Comparison of ENCODE assay signal across 10 cellular contexts in genomic region chr11:93614111-93614784, GRCh38. TPM values are rescaled to one million over a fixed set of nuclear protein-coding genes. Genes with fewer than 3 reads are reported as not detected.
DNase-seq lines count a peak whose midpoint lies in the region; ATAC-seq and TF ChIP-seq lines count a peak whose summit lies in the region.
"Had no signal": no experiment of that assay in that cellular context is flagged by ENCODE, and none has a peak within 500 bp of the region (broad histone marks: within the 10 kb centered on the region; RNA-seq: fewer than 3 reads in every experiment).

No MANE protein-coding gene starts in this region.

- in situ Hi-C loops in astrocyte of the cerebellum (cut with HindIII; ENCODE audit: low sequenced_read_pairs), result no loop called here

- H3K27me3 ChIP-seq in cardiac muscle cell, result no peaks in the 10 kb centered on the region
- no peaks in the 10 kb centered on the region for H3K27me3 ChIP-seq in right cardiac atrium (ENCODE audit: control insufficient read depth, insufficient read depth)

- H3K4me3 ChIP-seq in cardiac muscle cell (no peak overlapping the region), right cardiac atrium (ENCODE audit: low read length) (no peak overlapping the region), astrocyte of the cerebellum (ENCODE audit: low read depth, low read length) (no peak overlapping the region), coronary artery (no peak overlapping the region)
- H3K4me3 ChIP-seq: SK-N-MC had no signal

- H3K4me3 Mint-ChIP-seq in stimulated activated naive B cell treated with anti-CD40 and anti-IgM and Interleukin-4, amounts not matched to agents 10 μg/mL and 1 μg/mL and 100 μg/mL, for 72 hours, result no peak overlapping the region

- ATAC-seq in right cardiac atrium, result no peak
- peak; percentile 69 to 74 for ATAC-seq in stimulated activated naive B cell treated with anti-CD40 and anti-IgM and Interleukin-4, amounts not matched to agents 10 μg/mL and 1 μg/mL and 100 μg/mL, for 72 hours (replicated peaks)

- whole genome bisulfite sequencing in right cardiac atrium, result 75% methylated on average over 4 of the region's 4 CpGs

- TF ChIP-seq CTCF in cardiac muscle cell (IDR thresholded peaks at IDR 0.05; ENCODE audit: low read depth, low read length), result peak; percentile 5
- TF ChIP-seq CTCF in astrocyte of the cerebellum (IDR thresholded peaks at IDR 0.05; ENCODE audit: low read depth, low read length, missing control alignments), result peak; percentile 20
- no peak for TF ChIP-seq CTCF in coronary artery (IDR thresholded peaks at IDR 0.05)

- no peaks in the 10 kb centered on the region for H3K4me1 ChIP-seq in cardiac muscle cell (ENCODE audit: low read depth)
- no peaks in the 10 kb centered on the region for H3K4me1 ChIP-seq in right cardiac atrium (ENCODE audit: control insufficient read depth, insufficient read depth, low read length)

- H3K27me3 Mint-ChIP-seq in stimulated activated naive B cell treated with anti-CD40 and anti-IgM and Interleukin-4, amounts not matched to agents 10 μg/mL and 1 μg/mL and 100 μg/mL, for 72 hours, result peaks cover 13 to 40% of the 10 kb centered on the region in 2 donors

- no peaks in the 10 kb centered on the region for H3K4me1 Mint-ChIP-seq in stimulated activated naive B cell treated with anti-CD40 and anti-IgM and Interleukin-4, amounts not matched to agents 10 μg/mL and 1 μg/mL and 100 μg/mL, for 72 hours

- H3K9me3 Mint-ChIP-seq in stimulated activated naive B cell treated with anti-CD40 and anti-IgM and Interleukin-4, amounts not matched to agents 10 μg/mL and 1 μg/mL and 100 μg/mL, for 72 hours, result no peaks in the 10 kb centered on the region

- H3K36me3 Mint-ChIP-seq in stimulated activated naive B cell treated with anti-CD40 and anti-IgM and Interleukin-4, amounts not matched to agents 10 μg/mL and 1 μg/mL and 100 μg/mL, for 72 hours, result no peaks in the 10 kb centered on the region

- H3K9me3 ChIP-seq in cardiac muscle cell (ENCODE audit: low read depth) (no peaks in the 10 kb centered on the region), right cardiac atrium (ENCODE audit: control insufficient read depth, low read length) (no peaks in the 10 kb centered on the region)

- H3K27ac Mint-ChIP-seq in stimulated activated naive B cell treated with anti-CD40 and anti-IgM and Interleukin-4, amounts not matched to agents 10 μg/mL and 1 μg/mL and 100 μg/mL, for 72 hours, result no peak overlapping the region

- DNase-seq in cardiac muscle cell (ENCODE audit: low read depth in 1 of 2, low spot score in 1 of 2) (no peak), right cardiac atrium (no peak), LHCN-M2 (ENCODE audit: low read depth) (peak; percentile 17), astrocyte of the cerebellum (ENCODE audit: low read depth) (no peak), GM19240 (ENCODE audit: insufficient read length, low spot score) (no peak), AG08396 (ENCODE audit: low spot score) (no peak), coronary artery (ENCODE audit: low spot score) (no peak)
- no peak for DNase-seq in stimulated activated naive B cell treated with anti-CD40 and anti-IgM and Interleukin-4, amounts not matched to agents 10 μg/mL and 1 μg/mL and 100 μg/mL, for 72 hours
- DNase-seq: cerebellar nuclear complex had no signal

- H3K27ac ChIP-seq in cardiac muscle cell (no peak overlapping the region), right cardiac atrium (ENCODE audit: low read length) (no peak overlapping the region), coronary artery (no peak overlapping the region)
- H3K27ac ChIP-seq: SK-N-MC had no signal

- H3K36me3 ChIP-seq in cardiac muscle cell, result no peaks in the 10 kb centered on the region

- intact Hi-C loops in right cardiac atrium (cut with DNase I), result no loop called here

RNA-seq across cellular contexts. Expression of gene CEP295, which starts 47.2 kb away (rescaled TPM):
- total RNA-seq in cardiac muscle cell (10.5 and 17.6 TPM in 2 replicates), right cardiac atrium (1 to 10 TPM; 5.5 to 6.0 (median 6.0) TPM), LHCN-M2 (2014; rRNA removed) (28.5 and 30.7 TPM in 2 replicates)
- polyA plus RNA-seq in cardiac muscle cell (3.3 and 6.2 TPM in 2 replicates), right cardiac atrium (4.6 TPM)
- 2.5 TPM for polyA plus RNA-seq in LHCN-M2 (2012)

Comparison
In these comparisons a context has a peak if more than half of its experiments do, and no peak if none do; other contexts are left out.
1. ATAC-seq: peak in stimulated activated naive B cell treated with anti-CD40 and anti-IgM and Interleukin-4, amounts not matched to agents 10 μg/mL and 1 μg/mL and 100 μg/mL, for 72 hours (2 of 2); none in right cardiac atrium (0 of 2).